In the genomic region with DNA sequence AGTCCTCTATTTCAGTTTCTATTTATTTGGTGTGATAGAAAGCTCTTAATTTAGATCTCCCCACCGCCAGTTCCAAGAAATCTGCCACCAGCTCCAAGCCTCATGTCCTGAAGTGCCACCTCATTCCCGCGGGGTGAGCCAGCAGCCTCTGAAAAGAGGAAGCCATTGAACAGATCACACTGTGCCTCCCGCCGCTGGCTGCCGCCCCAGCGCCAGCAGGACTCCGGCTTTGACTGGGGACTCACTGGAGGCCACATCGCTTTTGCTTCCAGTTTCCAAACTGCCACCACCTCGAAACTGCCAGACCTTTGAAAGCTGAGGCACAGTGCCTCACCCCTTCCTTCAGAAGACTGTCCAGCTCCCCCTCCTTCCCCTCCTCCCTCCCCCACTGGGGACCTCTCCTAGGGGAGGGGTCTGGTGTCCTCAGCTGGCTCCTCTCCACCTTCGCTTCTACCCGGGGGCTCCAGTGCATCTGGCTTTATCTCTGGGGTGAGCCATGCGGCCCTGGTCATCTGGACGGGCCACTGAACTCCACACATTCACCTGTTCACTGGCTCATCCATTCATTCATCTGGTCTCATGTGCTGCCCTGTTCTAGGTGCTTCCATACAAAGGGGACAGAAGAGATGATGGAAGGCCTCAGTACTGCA, we compare ENCODE assay signal across 8 cellular contexts. TPM values are rescaled to one million over a fixed set of nuclear protein-coding genes. Genes with fewer than 3 reads are reported as not detected.
DNase-seq lines count a peak whose midpoint lies in the region; ATAC-seq, FAIRE-seq and TF ChIP-seq lines count a peak whose summit lies in the region.

No MANE protein-coding gene starts in this region.

- no peak for FAIRE-seq in GM19239 (lab: Jason Lieb, UNC)

- peak overlapping the region; percentile 12 for H3K27ac ChIP-seq in WERI-Rb-1
- peak overlapping the region; percentile 68 to 96 (median 88) for H3K27ac ChIP-seq in heart left ventricle
- peak overlapping the region; percentile 87 to 98 (median 95) for H3K27ac ChIP-seq in gastrocnemius medialis

- H3K4me1 ChIP-seq in heart left ventricle (peaks cover 0 to 35% (median 22%) of the 10 kb centered on the region in 12 donors), gastrocnemius medialis (peaks cover 33 to 44% of the 10 kb centered on the region in 2 donors)

- H3K27me3 ChIP-seq in WERI-Rb-1 (ENCODE audit: insufficient read depth, low read depth, severe bottlenecking), result no peaks in the 10 kb centered on the region
- no peaks in the 10 kb centered on the region for H3K27me3 ChIP-seq in heart left ventricle
- H3K27me3 ChIP-seq in gastrocnemius medialis, result no peaks in the 10 kb centered on the region

- H3K27ac Mint-ChIP-seq in Calu3 (ENCODE audit: unreplicated experiment), result no peak overlapping the region

- TF ChIP-seq CTCF in Calu3 (IDR thresholded peaks at IDR 0.05; ENCODE audit: unreplicated experiment) (no peak), WERI-Rb-1 (IDR thresholded peaks at IDR 0.05; ENCODE audit: low read depth, low read length) (no peak), heart left ventricle (IDR thresholded peaks at IDR 0.05) (no peak), gastrocnemius medialis (IDR thresholded peaks at IDR 0.05 in 4 of 5, conservative IDR thresholded peaks at IDR 0.05 in 1 of 5) (no peak)

- peaks cover 16% of the 10 kb centered on the region for H3K4me1 Mint-ChIP-seq in Calu3 (ENCODE audit: low read depth, unreplicated experiment)

- H3K27me3 Mint-ChIP-seq in Calu3 (ENCODE audit: unreplicated experiment), result no peaks in the 10 kb centered on the region

- CTCF ChIA-PET in Calu3 (lab: Charles Lee), result interaction anchor here (0.6 to 1.2 kb wide), 2 partner anchors 41 to 245 kb away, joined by 4 to 5 read pairs; no protein-coding TSS in a partner anchor

- H3K9me3 ChIP-seq in WERI-Rb-1 (ENCODE audit: severe bottlenecking), result peaks cover 2% of the 10 kb centered on the region
- H3K9me3 ChIP-seq in heart left ventricle, result no peaks in the 10 kb centered on the region
- no peaks in the 10 kb centered on the region for H3K9me3 ChIP-seq in gastrocnemius medialis

- BruUV-seq in Calu3 (replicated peaks; lab: Mats Ljungman, UMichigan), result no TSS peak

- H3K4me3 Mint-ChIP-seq in Calu3 (ENCODE audit: low read depth, unreplicated experiment), result peak overlapping the region; percentile 24

- in situ Hi-C loops in gastrocnemius medialis (cut with MboI; ENCODE audit: low sequenced_read_pairs in 4 of 4), result no loop called here

- WGBS in heart left ventricle, 4 donors, result 18 to 29% (median 21%) methylated on average over 14 of the region's 14 CpGs

- H3K9me3 Mint-ChIP-seq in Calu3 (ENCODE audit: low read depth, unreplicated experiment), result no peaks in the 10 kb centered on the region

- peaks cover 13% of the 10 kb centered on the region for H3K36me3 Mint-ChIP-seq in Calu3 (ENCODE audit: insufficient read depth, unreplicated experiment)

- H3K36me3 ChIP-seq in WERI-Rb-1, result peaks cover 10% of the 10 kb centered on the region
- peaks cover 0 to 7% (median 2%) of the 10 kb centered on the region in 9 donors for H3K36me3 ChIP-seq in heart left ventricle
- H3K36me3 ChIP-seq in gastrocnemius medialis, result no peaks in the 10 kb centered on the region

- DNase-seq in Calu3, result peak; percentile 19
- peak; percentile 71 for DNase-seq in GM19239 (ENCODE audit: insufficient read length, low spot score)
- DNase-seq in WERI-Rb-1, result peak; percentile 64
- peak; percentile 78 to 91 (median 87) for DNase-seq in heart left ventricle
- DNase-seq in gastrocnemius medialis, result peak; percentile 83 to 90
- no peak for DNase-seq in NCI-H1048 (lab: John Stamatoyannopoulos, UW)
- no peak for DNase-seq in NCI-H2081 treated with DMSO at 0.1 percent for 48 hours (lab: John Stamatoyannopoulos, UW)

- ATAC-seq in HG03280 (IDR thresholded peaks at IDR 0.05; ENCODE audit: unreplicated experiment) (peak; percentile 68), heart left ventricle (peak; percentile 91 to 95 (median 94)), gastrocnemius medialis (peak; percentile 77 to 86)

- peak overlapping the region; percentile 14 for H3K4me3 ChIP-seq in WERI-Rb-1 (ENCODE audit: low read depth, low read length)
- peak overlapping the region in 8 of 12 donors; percentile 1 to 37 (median 22) for H3K4me3 ChIP-seq in heart left ventricle
- peak overlapping the region; percentile 33 to 56 (median 49) for H3K4me3 ChIP-seq in gastrocnemius medialis

- intact Hi-C loops in Calu3 (cut with micrococcal nuclease; ENCODE audit: unreplicated experiment) (no loop called here), heart left ventricle (cut with DNase I) (loop anchor here in 2 of 10 donors (10.0 kb wide), 2 partner anchors 357 to 807 kb away; no protein-coding TSS in a partner anchor), gastrocnemius medialis (cut with DNase I; ENCODE audit: low total_unique reads) (loop anchor here (1.0 to 5.0 kb wide), 3 partner anchors 27 to 359 kb away; no protein-coding TSS in a partner anchor)

- TF ChIP-seq POLR2A in heart left ventricle (IDR thresholded peaks at IDR 0.05) (no peak), gastrocnemius medialis (IDR thresholded peaks at IDR 0.05) (no peak)

RNA-seq across cellular contexts. Expression of a gene that starts 59.0 kb away (rescaled TPM):
- 30.6 and 32.3 TPM in 2 replicates for total RNA-seq in Calu3 (2022)
- total RNA-seq in heart left ventricle, result 10 to 100 TPM; 42.1 to 88.6 (median 53.5) TPM
- polyA plus RNA-seq in heart left ventricle, result 10 to 100 TPM; 18.1 to 56.7 TPM
- 10 to 100 TPM; 57.6 to 82.7 (median 75.4) TPM for total RNA-seq in gastrocnemius medialis

Comparison
In these comparisons a context has a peak if more than half of its experiments do, and no peak if none do; other contexts are left out.
1. DNase-seq: peak in Calu3 (single experiment), GM19239 (single experiment), WERI-Rb-1 (single experiment), heart left ventricle (5 of 5) and gastrocnemius medialis (2 of 2); none in NCI-H1048 (single experiment) and NCI-H2081 treated with DMSO at 0.1 percent for 48 hours (single experiment).
2. H3K27ac ChIP-seq: peak in every context shown above with its lines; median percentile 95 in gastrocnemius medialis; 88 in heart left ventricle; 12 in WERI-Rb-1.
3. Peak in every context shown above with its lines, with median percentiles within 50 percentile points of each other: ATAC-seq and H3K4me3 ChIP-seq.